ENCODE assay signal across 16 cellular contexts in the genomic region with DNA sequence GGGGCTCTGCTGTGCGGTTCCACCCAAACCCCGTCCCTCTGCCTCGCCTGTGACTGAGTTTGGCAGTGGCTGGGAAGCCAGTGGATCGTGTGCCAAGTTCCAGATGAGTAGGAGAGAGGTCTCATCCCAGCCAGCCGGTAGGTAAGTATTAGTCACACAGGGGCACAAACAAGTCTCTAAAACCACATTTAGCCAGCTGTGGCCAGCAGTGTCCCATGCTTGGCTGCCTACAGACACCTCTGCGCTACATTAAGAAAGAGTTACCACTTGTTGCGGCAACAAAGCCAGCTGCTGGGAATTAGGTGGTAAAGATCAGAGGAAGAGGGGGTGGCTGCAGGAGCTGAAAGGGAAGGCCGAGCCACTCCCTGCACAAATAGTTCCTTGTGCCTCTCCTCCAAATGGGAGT.
DNase-seq lines count a peak whose midpoint lies in the region; ATAC-seq and TF ChIP-seq lines count a peak whose summit lies in the region.
"Had no signal": no experiment of that assay in that cellular context is flagged by ENCODE, and none has a peak within 500 bp of the region (broad histone marks: within the 10 kb centered on the region; RNA-seq: fewer than 3 reads in every experiment).

No MANE protein-coding gene starts in this region.

- no peak for ATAC-seq in left lung
- ATAC-seq in naive thymus-derived CD8-positive, alpha-beta T cell, result no peak
- ATAC-seq: right lobe of liver had no signal

- peaks cover 13% of the 10 kb centered on the region for H3K4me1 Mint-ChIP-seq in MCF 10A (ENCODE audit: insufficient read depth, unreplicated experiment)
- no peaks in the 10 kb centered on the region for H3K4me1 Mint-ChIP-seq in activated CD4-positive, alpha-beta T cell treated with anti-CD3 and anti-CD28 coated beads, Interleukin-2, amount 10 ng/mL, durations not matched to agents 7 days and 5 days
- peaks cover 3 to 13% (median 7%) of the 10 kb centered on the region in 4 donors for H3K4me1 Mint-ChIP-seq in naive thymus-derived CD8-positive, alpha-beta T cell

- H3K36me3 Mint-ChIP-seq in MCF 10A (ENCODE audit: insufficient read depth, unreplicated experiment), result no peaks in the 10 kb centered on the region
- H3K36me3 Mint-ChIP-seq in activated CD4-positive, alpha-beta T cell treated with anti-CD3 and anti-CD28 coated beads, Interleukin-2, amount 10 ng/mL, durations not matched to agents 7 days and 5 days (ENCODE audit: low read depth), result no peaks in the 10 kb centered on the region
- no peaks in the 10 kb centered on the region for H3K36me3 Mint-ChIP-seq in naive thymus-derived CD8-positive, alpha-beta T cell
- H3K36me3 Mint-ChIP-seq: activated CD4-positive, alpha-beta memory T cell treated with anti-CD3 and anti-CD28 coated beads for 36 hours had no signal

- peaks cover 0 to 4% of the 10 kb centered on the region in 2 donors for H3K4me1 ChIP-seq in left lung
- H3K4me1 ChIP-seq: right lobe of liver, SJSA1, tibial nerve had no signal

- no peaks in the 10 kb centered on the region for H3K9me3 ChIP-seq in left lung
- H3K9me3 ChIP-seq: adrenal gland, right lobe of liver, SJSA1, tibial nerve had no signal

- H3K36me3 ChIP-seq in left lung, result no peaks in the 10 kb centered on the region
- H3K36me3 ChIP-seq: adrenal gland, right lobe of liver, SJSA1, tibial nerve had no signal

- DNase-seq in AG10803 (ENCODE audit: low read depth) (peak; percentile 36), HS-5 (ENCODE audit: low read depth) (peak; percentile 6), MCF 10A (ENCODE audit: unreplicated experiment) (peak; percentile 97), left kidney (ENCODE audit: low read depth, low spot score) (peak; percentile 43), T-helper 1 cell (no peak), left lung (no peak)
- no peak for DNase-seq in activated CD4-positive, alpha-beta T cell treated with anti-CD3 and anti-CD28 coated beads, Interleukin-2, amount 10 ng/mL, durations not matched to agents 7 days and 5 days
- DNase-seq in naive thymus-derived CD8-positive, alpha-beta T cell, result no peak
- DNase-seq: activated CD4-positive, alpha-beta memory T cell treated with anti-CD3 and anti-CD28 coated beads for 36 hours; right lobe of liver; stimulated activated CD4-positive, alpha-beta T cell treated with anti-CD3 and anti-CD28 coated beads, Interleukin-4, amount 100 ng/mL, for 1 hour had no signal

- POLR2A ChIA-PET in MCF 10A (lab: Yijun Ruan, JAX), result interaction anchor here (0.9 to 1.2 kb wide), 2 partner anchors 27 to 96 kb away, joined by 3 to 6 read pairs; no protein-coding TSS in a partner anchor
- POLR2A ChIA-PET in activated CD4-positive, alpha-beta T cell treated with anti-CD3 and anti-CD28 coated beads, Interleukin-2, amount 10 ng/mL, durations not matched to agents 7 days and 5 days (lab: Charles Lee), result no interaction called here
- POLR2A ChIA-PET in naive thymus-derived CD8-positive, alpha-beta T cell (lab: Charles Lee), result no interaction called here

- H3K27me3 Mint-ChIP-seq in MCF 10A (ENCODE audit: insufficient read depth, unreplicated experiment), result peaks cover 11% of the 10 kb centered on the region
- no peaks in the 10 kb centered on the region for H3K27me3 Mint-ChIP-seq in activated CD4-positive, alpha-beta T cell treated with anti-CD3 and anti-CD28 coated beads, Interleukin-2, amount 10 ng/mL, durations not matched to agents 7 days and 5 days
- peaks cover 0 to 16% (median 3%) of the 10 kb centered on the region in 5 donors for H3K27me3 Mint-ChIP-seq in naive thymus-derived CD8-positive, alpha-beta T cell
- H3K27me3 Mint-ChIP-seq: activated CD4-positive, alpha-beta memory T cell treated with anti-CD3 and anti-CD28 coated beads for 36 hours had no signal

- H3K27me3 ChIP-seq in left lung, result no peaks in the 10 kb centered on the region
- H3K27me3 ChIP-seq: adrenal gland, right lobe of liver, SJSA1, tibial nerve had no signal

- H3K9me3 Mint-ChIP-seq in MCF 10A (ENCODE audit: unreplicated experiment), result no peaks in the 10 kb centered on the region
- H3K9me3 Mint-ChIP-seq in activated CD4-positive, alpha-beta T cell treated with anti-CD3 and anti-CD28 coated beads, Interleukin-2, amount 10 ng/mL, durations not matched to agents 7 days and 5 days, result no peaks in the 10 kb centered on the region
- peaks cover 0 to 3% (median 0%) of the 10 kb centered on the region in 9 donors for H3K9me3 Mint-ChIP-seq in naive thymus-derived CD8-positive, alpha-beta T cell
- H3K9me3 Mint-ChIP-seq: activated CD4-positive, alpha-beta memory T cell treated with anti-CD3 and anti-CD28 coated beads for 36 hours; neural crest cell had no signal

- H3K27ac ChIP-seq in left lung, result no peak overlapping the region
- H3K27ac ChIP-seq: adrenal gland, right lobe of liver, SJSA1, tibial nerve had no signal

- H3K27ac Mint-ChIP-seq in MCF 10A (ENCODE audit: low read depth, unreplicated experiment), result peak overlapping the region; percentile 57
- H3K27ac Mint-ChIP-seq in activated CD4-positive, alpha-beta T cell treated with anti-CD3 and anti-CD28 coated beads, Interleukin-2, amount 10 ng/mL, durations not matched to agents 7 days and 5 days, result no peak overlapping the region
- no peak overlapping the region for H3K27ac Mint-ChIP-seq in naive thymus-derived CD8-positive, alpha-beta T cell
- H3K27ac Mint-ChIP-seq: activated CD4-positive, alpha-beta memory T cell treated with anti-CD3 and anti-CD28 coated beads for 36 hours had no signal

- intact Hi-C loops in MCF 10A (cut with micrococcal nuclease), result loop anchor here (1.0 kb wide), 1 partner anchor 218 kb away; no protein-coding TSS in a partner anchor
- intact Hi-C loops in left lung (cut with DNase I), result no loop called here

- no peak overlapping the region for H3K4me3 ChIP-seq in AG10803 (ENCODE audit: low read length)
- H3K4me3 ChIP-seq in left lung, result no peak overlapping the region
- H3K4me3 ChIP-seq: adrenal gland, lung, right lobe of liver, SJSA1, tibial nerve had no signal

- TF ChIP-seq CTCF in AG10803 (conservative IDR thresholded peaks at IDR 0.05; ENCODE audit: low read length) (no peak), MCF 10A (IDR thresholded peaks at IDR 0.05; ENCODE audit: unreplicated experiment) (no peak), left lung (IDR thresholded peaks at IDR 0.05) (no peak)

- H3K4me3 Mint-ChIP-seq in MCF 10A (ENCODE audit: unreplicated experiment), result peak overlapping the region; percentile 38
- H3K4me3 Mint-ChIP-seq in activated CD4-positive, alpha-beta T cell treated with anti-CD3 and anti-CD28 coated beads, Interleukin-2, amount 10 ng/mL, durations not matched to agents 7 days and 5 days, result no peak overlapping the region
- H3K4me3 Mint-ChIP-seq in naive thymus-derived CD8-positive, alpha-beta T cell, result peak overlapping the region in 1 of 10 donors; percentile 51
- H3K4me3 Mint-ChIP-seq: activated CD4-positive, alpha-beta memory T cell treated with anti-CD3 and anti-CD28 coated beads for 36 hours; neural crest cell had no signal

- CTCF ChIA-PET in MCF 10A (lab: Yijun Ruan, JAX), result interaction anchor here (0.5 to 1.1 kb wide), 4 partner anchors 27 to 1749 kb away, joined by 3 read pairs; no protein-coding TSS in a partner anchor
- CTCF ChIA-PET in activated CD4-positive, alpha-beta T cell treated with anti-CD3 and anti-CD28 coated beads, Interleukin-2, amount 10 ng/mL, durations not matched to agents 7 days and 5 days (lab: Charles Lee), result no interaction called here

- no TSS peak for BruUV-seq in MCF 10A (replicated peaks; lab: Mats Ljungman, UMichigan)

Comparison
In these comparisons a context has a peak if more than half of its experiments do, and no peak if none do; other contexts are left out.
1. DNase-seq: peak in AG10803 (single experiment), HS-5 (single experiment), MCF 10A (single experiment) and left kidney (single experiment); none in activated CD4-positive, alpha-beta T cell treated with anti-CD3 and anti-CD28 coated beads, Interleukin-2, amount 10 ng/mL, durations not matched to agents 7 days and 5 days (single experiment), T-helper 1 cell (0 of 5), left lung (0 of 2) and naive thymus-derived CD8-positive, alpha-beta T cell (0 of 10).